Comparison of ENCODE assay signal across 17 cellular contexts in the genomic region with DNA sequence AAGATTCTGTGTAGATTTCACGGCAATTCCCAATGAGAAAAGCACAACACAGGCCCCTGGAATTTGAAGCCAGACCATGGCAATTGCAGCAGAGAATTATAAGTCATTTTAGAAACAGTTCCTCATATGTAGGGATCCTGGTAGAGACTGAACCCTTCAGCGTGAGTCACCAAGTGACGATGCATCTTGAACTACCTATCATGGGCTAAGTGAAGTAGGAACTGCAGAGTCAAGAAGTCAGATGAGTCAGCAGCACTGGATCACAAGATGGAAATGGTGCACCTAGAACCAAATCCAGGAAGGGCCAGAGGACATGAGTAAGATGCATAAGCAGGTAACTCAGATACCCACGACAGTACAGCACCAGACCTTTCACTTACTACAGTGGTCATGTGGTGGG.
"Had no signal": no experiment of that assay in that cellular context is flagged by ENCODE, and none has a peak within 500 bp of the region (broad histone marks: within the 10 kb centered on the region; RNA-seq: fewer than 3 reads in every experiment).

No MANE protein-coding gene starts in this region.

- H3K27ac Mint-ChIP-seq: activated CD4-positive, alpha-beta memory T cell treated with anti-CD3 and anti-CD28 coated beads for 36 hours; activated CD8-positive, alpha-beta memory T cell treated with anti-CD3 and anti-CD28 coated beads, Interleukin-2, amount 10 ng/mL, durations not matched to agents 7 days and 5 days; activated naive CD4-positive, alpha-beta T cell treated with anti-CD3 and anti-CD28 coated beads, Interleukin-2, amount 50 U/mL, for 24 hours; activated T-helper 2 cell treated with anti-CD3 and anti-CD28 coated beads, Interferon-gamma antibody, Interleukin-2, Interleukin-4, amounts not matched to agents 10 μg/mL and 5 μg/mL and 100 μg/mL, durations not matched to agents 14 hours and 24 hours and 36 hours; immature natural killer cell; memory B cell had no signal

- H3K27me3 Mint-ChIP-seq: activated CD8-positive, alpha-beta memory T cell treated with anti-CD3 and anti-CD28 coated beads, Interleukin-2, amount 10 ng/mL, durations not matched to agents 7 days and 5 days; activated naive CD4-positive, alpha-beta T cell treated with anti-CD3 and anti-CD28 coated beads, Interleukin-2, amount 50 U/mL, for 24 hours had no signal

- H3K4me1 Mint-ChIP-seq: activated CD8-positive, alpha-beta memory T cell treated with anti-CD3 and anti-CD28 coated beads, Interleukin-2, amount 10 ng/mL, durations not matched to agents 7 days and 5 days; activated naive CD4-positive, alpha-beta T cell treated with anti-CD3 and anti-CD28 coated beads, Interleukin-2, amount 50 U/mL, for 24 hours; immature natural killer cell; memory B cell had no signal

- H3K4me3 ChIP-seq: adrenal gland, esophagus muscularis mucosa, spleen, tibial artery, uterus had no signal

- H3K9me3 Mint-ChIP-seq: activated naive CD4-positive, alpha-beta T cell treated with anti-CD3 and anti-CD28 coated beads, Interleukin-2, amount 50 U/mL, for 24 hours; activated T-helper 2 cell treated with anti-CD3 and anti-CD28 coated beads, Interferon-gamma antibody, Interleukin-2, Interleukin-4, amounts not matched to agents 10 μg/mL and 5 μg/mL and 100 μg/mL, durations not matched to agents 14 hours and 24 hours and 36 hours had no signal

- H3K27me3 ChIP-seq: adrenal gland, esophagus muscularis mucosa, spleen, tibial artery, uterus had no signal

- H3K36me3 ChIP-seq: adrenal gland, esophagus muscularis mucosa, spleen, tibial artery, uterus had no signal

- H3K27ac ChIP-seq: adrenal gland, esophagus muscularis mucosa, spleen, tibial artery, uterus had no signal

- H3K4me1 ChIP-seq: adrenal gland, esophagus muscularis mucosa, spleen, tibial artery, uterus had no signal

- H3K4me3 Mint-ChIP-seq: activated CD4-positive, alpha-beta memory T cell treated with anti-CD3 and anti-CD28 coated beads for 36 hours; activated CD8-positive, alpha-beta memory T cell treated with anti-CD3 and anti-CD28 coated beads, Interleukin-2, amount 10 ng/mL, durations not matched to agents 7 days and 5 days; activated naive CD4-positive, alpha-beta T cell treated with anti-CD3 and anti-CD28 coated beads, Interleukin-2, amount 50 U/mL, for 24 hours; immature natural killer cell; memory B cell had no signal

- ATAC-seq: activated CD8-positive, alpha-beta memory T cell treated with anti-CD3 and anti-CD28 coated beads, Interleukin-2, amount 10 ng/mL, durations not matched to agents 7 days and 5 days; stimulated activated naive CD8-positive, alpha-beta T cell treated with anti-CD3 and anti-CD28 coated beads, Interleukin-15, Interleukin-2, amounts not matched to agents 100 U/mL and 50 U/mL, for 24 hours had no signal

- DNase-seq: activated CD4-positive, alpha-beta memory T cell treated with anti-CD3 and anti-CD28 coated beads for 36 hours; activated CD8-positive, alpha-beta memory T cell treated with anti-CD3 and anti-CD28 coated beads, Interleukin-2, amount 10 ng/mL, durations not matched to agents 7 days and 5 days; adrenal gland; effector CD4-positive, alpha-beta T cell; immature natural killer cell; occipital lobe; posterior cingulate gyrus; spleen; stimulated activated CD4-positive, alpha-beta T cell treated with anti-CD3 and anti-CD28 coated beads, Interleukin-4, amount 100 ng/mL, for 4 hours; stimulated activated naive CD8-positive, alpha-beta T cell treated with anti-CD3 and anti-CD28 coated beads, Interleukin-15, Interleukin-2, amounts not matched to agents 100 U/mL and 50 U/mL, for 24 hours; substantia nigra; tibial artery; uterus had no signal

- H3K36me3 Mint-ChIP-seq: activated CD4-positive, alpha-beta memory T cell treated with anti-CD3 and anti-CD28 coated beads for 36 hours; activated CD8-positive, alpha-beta memory T cell treated with anti-CD3 and anti-CD28 coated beads, Interleukin-2, amount 10 ng/mL, durations not matched to agents 7 days and 5 days; activated naive CD4-positive, alpha-beta T cell treated with anti-CD3 and anti-CD28 coated beads, Interleukin-2, amount 50 U/mL, for 24 hours; immature natural killer cell; memory B cell had no signal

- H3K9me3 ChIP-seq: adrenal gland, esophagus muscularis mucosa, tibial artery, uterus had no signal
